8 cellular contexts compared by ENCODE assay signal in the genomic region with DNA sequence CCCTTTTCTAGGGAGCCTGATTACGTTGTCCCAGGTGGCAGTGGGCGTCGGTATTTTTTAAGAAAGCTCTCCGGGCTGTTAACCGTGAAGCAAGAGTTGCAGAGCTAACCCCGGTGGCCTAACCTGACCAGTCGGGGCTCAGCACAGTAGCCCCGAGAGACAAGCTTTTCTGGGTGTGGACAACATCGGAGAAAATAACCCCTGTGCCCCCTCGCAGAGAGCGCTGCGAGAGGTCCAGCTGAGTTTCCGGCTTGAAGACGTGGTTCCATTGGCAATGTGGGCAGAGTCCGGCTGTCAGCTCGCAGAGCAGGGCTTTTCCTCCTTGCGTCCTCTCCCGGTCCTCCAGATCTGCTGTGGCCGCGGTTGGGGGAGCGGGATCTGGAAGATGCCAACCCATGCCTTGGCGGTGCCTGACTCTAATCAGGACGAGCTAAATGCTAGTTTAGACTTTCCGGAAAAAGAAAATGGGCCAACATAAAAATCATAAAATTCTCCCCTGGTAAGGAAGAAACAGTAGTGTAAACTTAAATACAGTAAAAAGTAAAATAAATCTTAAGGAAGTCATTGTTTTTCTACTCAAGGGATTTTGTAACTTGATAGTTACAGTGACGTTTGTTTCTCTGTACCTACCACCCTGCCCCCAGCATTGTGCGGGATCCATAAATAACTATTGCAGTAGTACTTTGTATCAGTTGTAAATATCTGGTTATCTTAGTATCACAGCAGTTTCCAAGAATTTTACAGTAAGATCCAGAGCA. TPM values are rescaled to one million over a fixed set of nuclear protein-coding genes. Genes with fewer than 3 reads are reported as not detected.
DNase-seq lines count a peak whose midpoint lies in the region; ATAC-seq and TF ChIP-seq lines count a peak whose summit lies in the region.

No MANE protein-coding gene starts in this region.

- CTCF ChIA-PET in HCT116 (lab: Charles Lee) = no interaction called here
- CTCF ChIA-PET in activated CD4-positive, alpha-beta memory T cell treated with anti-CD3 and anti-CD28 coated beads for 36 hours (lab: Charles Lee) = interaction anchor here (1.3 to 2.0 kb wide), 2 partner anchors 96 to 297 kb away, joined by 3 to 5 read pairs; a partner anchor contains a TSS

- peak overlapping the region; percentile 47 for H3K27ac ChIP-seq in HCT116 (ENCODE audit: low read depth, low read length)

- peaks cover 24% of the 10 kb centered on the region for H3K4me1 Mint-ChIP-seq in activated T-cell treated with anti-CD3 and anti-CD28 coated beads, Interleukin-2, amount 50 U/mL, for 24 hours (ENCODE audit: low read depth)
- peaks cover 9% of the 10 kb centered on the region for H3K4me1 Mint-ChIP-seq in activated CD4-positive, alpha-beta memory T cell treated with anti-CD3 and anti-CD28 coated beads for 36 hours (ENCODE audit: low read depth)
- H3K4me1 Mint-ChIP-seq in natural killer cell treated with Interleukin-12 subunit alpha and Interleukin-12 subunit beta and Interleukin-15 and Interleukin-18, amount 100 ng/mL, for 72 hours (ENCODE audit: low read depth in 2 of 2) = peaks cover 5 to 13% of the 10 kb centered on the region in 2 donors

- RAD21 ChIA-PET in HCT116 (lab: Charles Lee; ENCODE audit: low non-redundant PET in 1 of 2, low total read pairs in 2 of 2, uncharacterized antibody in 2 of 2, unreplicated experiment in 2 of 2) = interaction anchor here in 1 of 2 experiments (1.3 kb wide), 1 partner anchor 27 kb away, joined by 4 read pairs; a partner anchor contains a TSS

- H3K9ac ChIP-seq in HCT116 (ENCODE audit: low read length) = peak overlapping the region; percentile 49

- peak overlapping the region; percentile 80 for H3K4me2 ChIP-seq in HCT116 (ENCODE audit: low read length)

- H2AFZ ChIP-seq in HCT116 (ENCODE audit: low read depth, low read length, poor library complexity, severe bottlenecking) = peak overlapping the region; percentile 98

- no peaks in the 10 kb centered on the region for H3K9me2 ChIP-seq in HCT116 (ENCODE audit: insufficient read depth)

- ATAC-seq in HCT116 = peak; percentile 55
- ATAC-seq in natural killer cell treated with Interleukin-12 subunit alpha and Interleukin-12 subunit beta and Interleukin-15 and Interleukin-18, amount 100 ng/mL, for 72 hours = peak; percentile 45 to 61

- intact Hi-C loops in HCT116 (cut with micrococcal nuclease) = no loop called here
- intact Hi-C loops in activated CD4-positive, alpha-beta memory T cell treated with anti-CD3 and anti-CD28 coated beads for 36 hours (cut with micrococcal nuclease) = loop anchor here (1.0 kb wide), 2 partner anchors 85 to 169 kb away; a partner anchor contains a TSS

- no peak for DNase-seq in activated T-cell treated with anti-CD3 and anti-CD28 coated beads, Interleukin-2, amount 50 U/mL, for 24 hours
- DNase-seq in activated T-cell treated with anti-CD3 and anti-CD28 coated beads for 4 hours = no peak
- DNase-seq in HCT116 (ENCODE audit: low read depth, low spot score) = no peak
- peak; percentile 54 for DNase-seq in LHCN-M2 (ENCODE audit: low read depth)
- no peak for DNase-seq in activated CD4-positive, alpha-beta memory T cell treated with anti-CD3 and anti-CD28 coated beads for 36 hours
- DNase-seq in fibroblast of the aortic adventitia (ENCODE audit: low read depth) = peak; percentile 55
- DNase-seq in natural killer cell treated with Interleukin-12 subunit alpha and Interleukin-12 subunit beta and Interleukin-15 and Interleukin-18, amount 100 ng/mL, for 72 hours (ENCODE audit: low spot score) = peak; percentile 63
- DNase-seq in SHP77 treated with DMSO at 0.1 percent for 48 hours (lab: John Stamatoyannopoulos, UW) = no peak

- H3K27me3 ChIP-seq in HCT116 (ENCODE audit: insufficient read depth, low read length) = no peaks in the 10 kb centered on the region

- peak overlapping the region; percentile 82 for H3K4me3 Mint-ChIP-seq in activated T-cell treated with anti-CD3 and anti-CD28 coated beads, Interleukin-2, amount 50 U/mL, for 24 hours
- peak overlapping the region; percentile 77 for H3K4me3 Mint-ChIP-seq in activated CD4-positive, alpha-beta memory T cell treated with anti-CD3 and anti-CD28 coated beads for 36 hours
- peak overlapping the region; percentile 79 for H3K4me3 Mint-ChIP-seq in natural killer cell treated with Interleukin-12 subunit alpha and Interleukin-12 subunit beta and Interleukin-15 and Interleukin-18, amount 100 ng/mL, for 72 hours

- peaks cover 6 to 17% of the 10 kb centered on the region in 2 experiments for H3K4me1 ChIP-seq in HCT116 (ENCODE audit: control insufficient read depth in 1 of 2, insufficient read depth in 2 of 2, low read length in 2 of 2)

- H3K4me3 ChIP-seq in HCT116 (replicated peaks in 1 of 2; ENCODE audit: low read depth in 1 of 2, low read length in 2 of 2) = peak overlapping the region; percentile 49 to 57
- H3K4me3 ChIP-seq in fibroblast of the aortic adventitia (ENCODE audit: low read depth, low read length) = peak overlapping the region; percentile 91

- H4K20me1 ChIP-seq in HCT116 (ENCODE audit: insufficient read depth) = 0 out of 2 replicates have a peak, but pooled peaks cover 1% of the 10 kb centered on the region

- peaks cover 39% of the 10 kb centered on the region for H3K79me2 ChIP-seq in HCT116 (ENCODE audit: insufficient read depth, low read length)

- BruUV-seq in HCT116 (replicated peaks; lab: Mats Ljungman, UMichigan) = no TSS peak

- H3K27ac Mint-ChIP-seq in activated T-cell treated with anti-CD3 and anti-CD28 coated beads, Interleukin-2, amount 50 U/mL, for 24 hours = peak overlapping the region; percentile 85
- peak overlapping the region; percentile 55 for H3K27ac Mint-ChIP-seq in activated CD4-positive, alpha-beta memory T cell treated with anti-CD3 and anti-CD28 coated beads for 36 hours
- peak overlapping the region; percentile 27 to 52 for H3K27ac Mint-ChIP-seq in natural killer cell treated with Interleukin-12 subunit alpha and Interleukin-12 subunit beta and Interleukin-15 and Interleukin-18, amount 100 ng/mL, for 72 hours

- no peak for TF ChIP-seq POLR2A in HCT116 (IDR thresholded peaks at IDR 0.05; ENCODE audit: borderline replicate concordance, extremely low read depth, insufficient read depth, insufficient read length)

- H3K36me3 ChIP-seq in HCT116 (ENCODE audit: control insufficient read depth in 1 of 2, insufficient read depth in 2 of 2, low read length in 2 of 2) = no peaks in the 10 kb centered on the region

- TF ChIP-seq RAD21 in HCT116 (IDR thresholded peaks at IDR 0.05; ENCODE audit: low read depth) = no peak

- no peaks in the 10 kb centered on the region for H3K9me3 Mint-ChIP-seq in activated T-cell treated with anti-CD3 and anti-CD28 coated beads, Interleukin-2, amount 50 U/mL, for 24 hours
- no peaks in the 10 kb centered on the region for H3K9me3 Mint-ChIP-seq in activated CD4-positive, alpha-beta memory T cell treated with anti-CD3 and anti-CD28 coated beads for 36 hours
- H3K9me3 Mint-ChIP-seq in natural killer cell treated with Interleukin-12 subunit alpha and Interleukin-12 subunit beta and Interleukin-15 and Interleukin-18, amount 100 ng/mL, for 72 hours = no peaks in the 10 kb centered on the region

- no peaks in the 10 kb centered on the region for H3K9me3 ChIP-seq in HCT116 (ENCODE audit: control insufficient read depth in 1 of 2, insufficient read depth in 1 of 2, low read depth in 1 of 2, low read length in 2 of 2)

- no peaks in the 10 kb centered on the region for H3K27me3 Mint-ChIP-seq in activated T-cell treated with anti-CD3 and anti-CD28 coated beads, Interleukin-2, amount 50 U/mL, for 24 hours
- H3K27me3 Mint-ChIP-seq in activated CD4-positive, alpha-beta memory T cell treated with anti-CD3 and anti-CD28 coated beads for 36 hours = no peaks in the 10 kb centered on the region
- peaks cover 0 to 7% of the 10 kb centered on the region in 2 donors for H3K27me3 Mint-ChIP-seq in natural killer cell treated with Interleukin-12 subunit alpha and Interleukin-12 subunit beta and Interleukin-15 and Interleukin-18, amount 100 ng/mL, for 72 hours

- peaks cover 18% of the 10 kb centered on the region for H3K36me3 Mint-ChIP-seq in activated T-cell treated with anti-CD3 and anti-CD28 coated beads, Interleukin-2, amount 50 U/mL, for 24 hours (ENCODE audit: low read depth)
- peaks cover 1% of the 10 kb centered on the region for H3K36me3 Mint-ChIP-seq in activated CD4-positive, alpha-beta memory T cell treated with anti-CD3 and anti-CD28 coated beads for 36 hours
- peaks cover 8% of the 10 kb centered on the region for H3K36me3 Mint-ChIP-seq in natural killer cell treated with Interleukin-12 subunit alpha and Interleukin-12 subunit beta and Interleukin-15 and Interleukin-18, amount 100 ng/mL, for 72 hours

- POLR2A ChIA-PET in HCT116 (lab: Charles Lee) = no interaction called here
- POLR2A ChIA-PET in activated CD4-positive, alpha-beta memory T cell treated with anti-CD3 and anti-CD28 coated beads for 36 hours (lab: Charles Lee) = interaction anchor here (1.0 to 2.3 kb wide), 3 partner anchors 27 to 297 kb away, joined by 3 to 16 read pairs (median 4); a partner anchor contains a TSS

- TF ChIP-seq CTCF in HCT116 (IDR thresholded peaks at IDR 0.05 in 2 of 3, conservative IDR thresholded peaks at IDR 0.05 in 1 of 3; ENCODE audit: borderline replicate concordance in 1 of 3, insufficient read depth in 1 of 3, low read depth in 2 of 3, low read length in 2 of 3) (no peak), fibroblast of the aortic adventitia (IDR thresholded peaks at IDR 0.05; ENCODE audit: insufficient read depth, low read length) (no peak)

TF ChIP-seq in HCT116, 20 proteins besides CTCF, POLR2A, EP300 and RAD21 (continues in another document):
- no peak for TF ChIP-seq YY1 (IDR thresholded peaks at IDR 0.05; ENCODE audit: extremely low read depth, insufficient replicate concordance, low read depth, low read length)
- no peak for TF ChIP-seq CEBPB (IDR thresholded peaks at IDR 0.05; ENCODE audit: low read depth)
- no peak for TF ChIP-seq TCF7L2 (IDR thresholded peaks at IDR 0.05; ENCODE audit: borderline replicate concordance, extremely low read depth, insufficient read depth, insufficient read length)

RNA-seq across cellular contexts. Expression of a gene that starts 0.6 kb away (rescaled TPM):
- 37.9 TPM for total RNA-seq in HCT116 (2021; ENCODE audit: unreplicated experiment)
- 41.6 and 46.2 TPM in 2 replicates for polyA plus RNA-seq in HCT116 (2012)
- 12.5 and 15.2 TPM in 2 replicates for total RNA-seq in LHCN-M2 (2014; rRNA removed)
- polyA plus RNA-seq in LHCN-M2 (2012) = 22.5 TPM
- total RNA-seq in activated CD4-positive, alpha-beta memory T cell treated with anti-CD3 and anti-CD28 coated beads for 36 hours = 10 to 100 TPM; 17.9 to 21.6 TPM
- 12.3 and 17.7 TPM in 2 replicates for total RNA-seq in fibroblast of the aortic adventitia (ENCODE audit: low replicate concordance)
- total RNA-seq in natural killer cell treated with Interleukin-12 subunit alpha and Interleukin-12 subunit beta and Interleukin-15 and Interleukin-18, amount 100 ng/mL, for 72 hours = 10 to 100 TPM; 11.9 to 14.4 TPM

RNA-seq across cellular contexts. Expression of a gene that starts 27.2 kb away (rescaled TPM):
- total RNA-seq in HCT116 (2021; ENCODE audit: unreplicated experiment) (18.1 TPM), LHCN-M2 (2014; rRNA removed) (29.6 and 33.0 TPM in 2 replicates), fibroblast of the aortic adventitia (ENCODE audit: low replicate concordance) (20.4 and 21.6 TPM in 2 replicates)
- polyA plus RNA-seq in HCT116 (2012) = 14.8 and 20.6 TPM in 2 replicates
- 15.7 TPM for polyA plus RNA-seq in LHCN-M2 (2012)
- 10 to 100 TPM; 18.4 to 29.9 TPM for total RNA-seq in activated CD4-positive, alpha-beta memory T cell treated with anti-CD3 and anti-CD28 coated beads for 36 hours
- 1 to 10 TPM; 5.3 to 7.4 TPM for total RNA-seq in natural killer cell treated with Interleukin-12 subunit alpha and Interleukin-12 subunit beta and Interleukin-15 and Interleukin-18, amount 100 ng/mL, for 72 hours

Comparison
In these comparisons a context has a peak if more than half of its experiments do, and no peak if none do; other contexts are left out.
1. DNase-seq: peak in LHCN-M2 (single experiment), fibroblast of the aortic adventitia (single experiment) and natural killer cell treated with Interleukin-12 subunit alpha and Interleukin-12 subunit beta and Interleukin-15 and Interleukin-18, amount 100 ng/mL, for 72 hours (single experiment); none in activated T-cell treated with anti-CD3 and anti-CD28 coated beads, Interleukin-2, amount 50 U/mL, for 24 hours (single experiment), activated T-cell treated with anti-CD3 and anti-CD28 coated beads for 4 hours (single experiment), HCT116 (single experiment), activated CD4-positive, alpha-beta memory T cell treated with anti-CD3 and anti-CD28 coated beads for 36 hours (single experiment) and SHP77 treated with DMSO at 0.1 percent for 48 hours (single experiment).
2. Peak in every context shown above with its lines, with median percentiles within 50 percentile points of each other: H3K27ac Mint-ChIP-seq and H3K4me3 Mint-ChIP-seq.